2 cellular contexts compared by ENCODE assay signal in the genomic region with DNA sequence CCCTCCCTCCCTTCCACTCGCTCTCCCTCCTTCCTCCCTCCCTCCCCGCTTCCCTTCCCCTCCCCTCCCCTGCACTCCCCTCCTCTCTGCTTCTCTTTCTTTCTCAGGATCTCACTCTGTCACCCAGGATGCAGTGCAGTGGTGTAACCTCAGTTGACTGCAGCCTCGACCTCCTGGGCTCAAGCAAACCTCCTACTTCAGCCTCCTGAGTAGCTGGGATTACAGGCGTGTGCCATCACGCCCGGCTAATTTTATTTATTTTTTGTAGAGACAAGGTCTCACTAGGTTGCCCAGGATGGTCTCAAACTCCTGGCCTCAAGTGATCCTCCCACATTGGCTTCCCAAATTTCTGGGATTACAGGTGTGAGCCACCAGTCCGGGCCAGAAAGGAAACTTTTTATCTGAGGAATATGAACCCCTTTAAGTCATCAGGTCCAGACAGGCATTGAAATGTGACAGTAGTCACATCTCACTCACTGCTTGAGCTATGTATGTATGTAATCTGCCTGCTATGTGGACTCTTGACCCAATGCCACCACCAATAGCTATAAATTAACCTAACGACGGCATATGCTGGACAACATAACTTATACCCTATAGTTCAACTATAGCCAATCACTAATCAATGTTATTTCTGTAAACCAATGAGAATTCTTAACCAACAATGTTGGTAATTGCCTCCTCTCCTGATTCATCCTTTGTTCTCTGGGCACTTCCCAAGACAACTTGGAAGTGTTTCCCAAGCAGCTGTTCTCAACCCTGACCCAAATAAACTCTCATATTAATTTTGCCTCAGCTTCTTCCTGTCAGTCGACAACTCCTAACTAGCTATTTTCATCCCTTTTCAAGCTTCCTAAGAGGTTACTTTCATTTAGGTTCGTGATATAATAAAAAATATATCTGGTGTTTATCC.
TF ChIP-seq lines count a peak whose summit lies in the region.

No MANE protein-coding gene starts in this region.

TF ChIP-seq in A549, 52 proteins besides CTCF, POLR2A, EP300 and RAD21:
- no peak for TF ChIP-seq EHF (CRISPR knock-in tag; IDR thresholded peaks at IDR 0.05)
- TF ChIP-seq HEYL (CRISPR knock-in tag; IDR thresholded peaks at IDR 0.05) = no peak
- TF ChIP-seq, protein P1, sequence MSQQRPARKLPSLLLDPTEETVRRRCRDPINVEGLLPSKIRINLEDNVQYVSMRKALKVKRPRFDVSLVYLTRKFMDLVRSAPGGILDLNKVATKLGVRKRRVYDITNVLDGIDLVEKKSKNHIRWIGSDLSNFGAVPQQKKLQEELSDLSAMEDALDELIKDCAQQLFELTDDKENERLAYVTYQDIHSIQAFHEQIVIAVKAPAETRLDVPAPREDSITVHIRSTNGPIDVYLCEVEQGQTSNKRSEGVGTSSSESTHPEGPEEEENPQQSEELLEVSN (IDR thresholded peaks at IDR 0.05; ENCODE audit: borderline replicate concordance, low read depth) = no peak
- TF ChIP-seq, protein P2, sequence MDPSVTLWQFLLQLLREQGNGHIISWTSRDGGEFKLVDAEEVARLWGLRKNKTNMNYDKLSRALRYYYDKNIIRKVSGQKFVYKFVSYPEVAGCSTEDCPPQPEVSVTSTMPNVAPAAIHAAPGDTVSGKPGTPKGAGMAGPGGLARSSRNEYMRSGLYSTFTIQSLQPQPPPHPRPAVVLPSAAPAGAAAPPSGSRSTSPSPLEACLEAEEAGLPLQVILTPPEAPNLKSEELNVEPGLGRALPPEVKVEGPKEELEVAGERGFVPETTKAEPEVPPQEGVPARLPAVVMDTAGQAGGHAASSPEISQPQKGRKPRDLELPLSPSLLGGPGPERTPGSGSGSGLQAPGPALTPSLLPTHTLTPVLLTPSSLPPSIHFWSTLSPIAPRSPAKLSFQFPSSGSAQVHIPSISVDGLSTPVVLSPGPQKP (IDR thresholded peaks at IDR 0.05; ENCODE audit: low read depth, low read length) = no peak

TF ChIP-seq in H1, 55 proteins besides CTCF, POLR2A, EP300 and RAD21:
- no peak for TF ChIP-seq CBX8 (IDR thresholded peaks at IDR 0.05; ENCODE audit: borderline replicate concordance, low read depth, low read length)
- TF ChIP-seq SIX5 (IDR thresholded peaks at IDR 0.05; ENCODE audit: low read depth, low read length) = no peak
- no peak for TF ChIP-seq KDM1A (IDR thresholded peaks at IDR 0.05; ENCODE audit: borderline replicate concordance, low read length)
- TF ChIP-seq KDM4A (IDR thresholded peaks at IDR 0.05; ENCODE audit: low read depth, low read length, severe bottlenecking) = no peak
- TF ChIP-seq MAFK (IDR thresholded peaks at IDR 0.05; ENCODE audit: low read depth, low read length) = no peak
- no peak for TF ChIP-seq NRF1 (IDR thresholded peaks at IDR 0.05; ENCODE audit: low read depth, low read length)
- TF ChIP-seq EGR1 (IDR thresholded peaks at IDR 0.05; ENCODE audit: borderline replicate concordance, low read depth, low read length) = no peak
- TF ChIP-seq POLR2AphosphoS5 (IDR thresholded peaks at IDR 0.05; ENCODE audit: low read depth, low read length) = no peak
- no peak for TF ChIP-seq TCF12 (IDR thresholded peaks at IDR 0.05; ENCODE audit: low read depth, low read length)
- TF ChIP-seq SUZ12 (IDR thresholded peaks at IDR 0.05; ENCODE audit: low read length) = no peak
- TF ChIP-seq EZH2 (IDR thresholded peaks at IDR 0.05; ENCODE audit: low read depth, low read length, severe bottlenecking) = no peak
- no peak for TF ChIP-seq TBP (IDR thresholded peaks at IDR 0.05; ENCODE audit: low read depth, low read length)
- TF ChIP-seq PHF8 (conservative IDR thresholded peaks at IDR 0.05; ENCODE audit: low read depth, low read length) = no peak
- TF ChIP-seq SIRT6 (IDR thresholded peaks at IDR 0.05; ENCODE audit: low read length) = no peak
TF ChIP-seq in H1: peak in this region for 0.
